In the genomic region with DNA sequence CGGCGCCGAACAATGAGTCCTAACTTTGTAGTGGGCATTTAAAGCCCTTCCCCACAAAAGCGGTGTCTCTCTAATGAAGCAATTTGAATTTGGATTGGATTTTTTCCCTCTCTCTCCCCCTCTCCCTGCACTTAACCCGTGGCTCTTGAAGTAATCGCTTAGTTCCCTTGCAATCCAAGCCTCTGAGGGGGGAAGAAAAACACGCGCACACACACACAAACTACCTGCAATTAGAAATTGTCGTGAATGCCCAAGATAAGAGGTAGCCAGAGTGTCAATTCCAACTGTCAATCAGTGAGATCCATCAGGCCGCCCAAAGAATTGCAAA, we compare ENCODE assay signal across 11 cellular contexts. TPM values are rescaled to one million over a fixed set of nuclear protein-coding genes. Genes with fewer than 3 reads are reported as not detected.
DNase-seq lines count a peak whose midpoint lies in the region; ATAC-seq, FAIRE-seq and TF ChIP-seq lines count a peak whose summit lies in the region.
"Had no signal": no experiment of that assay in that cellular context is flagged by ENCODE, and none has a peak within 500 bp of the region (broad histone marks: within the 10 kb centered on the region; RNA-seq: fewer than 3 reads in every experiment).

No MANE protein-coding gene starts in this region.

- H3K36me3 ChIP-seq in naive thymus-derived CD4-positive, alpha-beta T cell (ENCODE audit: control insufficient read depth in 2 of 3, insufficient read depth in 3 of 3, low read length in 3 of 3): no peaks in the 10 kb centered on the region

- peaks cover 10% of the 10 kb centered on the region; the same call in 1 of the 3 replicates for H3K4me1 ChIP-seq in A549
- no peaks in the 10 kb centered on the region for H3K4me1 ChIP-seq in naive thymus-derived CD4-positive, alpha-beta T cell (ENCODE audit: control insufficient read depth in 2 of 2, insufficient read depth in 2 of 2, low read length in 2 of 2)

- ATAC-seq in A549 (peak in 1 of 2 experiments; percentile 9; a peak in 2 of 6 replicates), activated B cell treated with CpG ODN at 0.5 μM for 24 hours (ENCODE audit: low read depth) (no peak), HG02852 (IDR thresholded peaks at IDR 0.05; ENCODE audit: unreplicated experiment) (no peak), GM18519 (IDR thresholded peaks at IDR 0.05; ENCODE audit: low FRiP score, unreplicated experiment) (no peak)
- no peak for ATAC-seq in naive thymus-derived CD4-positive, alpha-beta T cell
- ATAC-seq: natural killer cell treated with Interleukin-12 subunit alpha and Interleukin-12 subunit beta and Interleukin-15 and Interleukin-18, amount 100 ng/mL, for 72 hours had no signal

- peaks cover 27% of the 10 kb centered on the region for H3K27me3 Mint-ChIP-seq in activated B cell treated with CpG ODN at 0.5 μM for 24 hours
- peaks cover 38 to 50% (median 41%) of the 10 kb centered on the region in 5 donors for H3K27me3 Mint-ChIP-seq in naive thymus-derived CD4-positive, alpha-beta T cell

- H3K27ac Mint-ChIP-seq in activated B cell treated with CpG ODN at 0.5 μM for 24 hours: peak overlapping the region; percentile 13
- H3K27ac Mint-ChIP-seq in naive thymus-derived CD4-positive, alpha-beta T cell: no peak overlapping the region
- H3K27ac Mint-ChIP-seq: immature natural killer cell; natural killer cell treated with Interleukin-12 subunit alpha and Interleukin-12 subunit beta and Interleukin-15 and Interleukin-18, amount 100 ng/mL, for 72 hours had no signal

- no peak overlapping the region for H3K4me3 Mint-ChIP-seq in activated B cell treated with CpG ODN at 0.5 μM for 24 hours
- H3K4me3 Mint-ChIP-seq in naive thymus-derived CD4-positive, alpha-beta T cell: peak overlapping the region in 9 of 10 donors; percentile 8 to 71 (median 52)
- H3K4me3 Mint-ChIP-seq: natural killer cell treated with Interleukin-12 subunit alpha and Interleukin-12 subunit beta and Interleukin-15 and Interleukin-18, amount 100 ng/mL, for 72 hours had no signal

- TF ChIP-seq CTCF in A549 (IDR thresholded peaks at IDR 0.05) (no peak), GM10266 (IDR thresholded peaks at IDR 0.05; ENCODE audit: control insufficient read depth, insufficient read depth, low read depth, missing control alignments) (no peak), activated B cell treated with CpG ODN at 0.5 μM for 24 hours (IDR thresholded peaks at IDR 0.05) (no peak)

- no peaks in the 10 kb centered on the region for H3K36me3 Mint-ChIP-seq in activated B cell treated with CpG ODN at 0.5 μM for 24 hours (ENCODE audit: low read depth)
- H3K36me3 Mint-ChIP-seq in naive thymus-derived CD4-positive, alpha-beta T cell: peaks cover 0 to 5% (median 0%) of the 10 kb centered on the region in 5 donors
- H3K36me3 Mint-ChIP-seq: immature natural killer cell; natural killer cell treated with Interleukin-12 subunit alpha and Interleukin-12 subunit beta and Interleukin-15 and Interleukin-18, amount 100 ng/mL, for 72 hours had no signal

- WGBS in A549 (ENCODE audit: missing lambda C conversion rate): 4% methylated on average over 10 of the region's 10 CpGs

- no peak for TF ChIP-seq RAD21 in A549 (conservative IDR thresholded peaks at IDR 0.05 in 1 of 2, IDR thresholded peaks at IDR 0.05 in 1 of 2)

- no peak overlapping the region for H3K27ac ChIP-seq in A549
- H3K27ac ChIP-seq in naive thymus-derived CD4-positive, alpha-beta T cell (ENCODE audit: low read depth, low read length): no peak overlapping the region

- no peak for TF ChIP-seq POLR2A in A549 (IDR thresholded peaks at IDR 0.05; ENCODE audit: low read length)

- intact Hi-C loops in activated B cell treated with CpG ODN at 0.5 μM for 24 hours (cut with micrococcal nuclease): no loop called here
- intact Hi-C loops in naive thymus-derived CD4-positive, alpha-beta T cell (cut with micrococcal nuclease): no loop called here

- peak overlapping the region; percentile 96 for H3K4me2 ChIP-seq in A549

- no peak for TF ChIP-seq EP300 in A549 (IDR thresholded peaks at IDR 0.05)

- POLR2A ChIA-PET in A549 (lab: Yijun Ruan, JAX) (interaction anchor here (0.6 kb wide), 1 partner anchor 89 kb away, joined by 4 read pairs; no protein-coding TSS in a partner anchor), activated B cell treated with CpG ODN at 0.5 μM for 24 hours (lab: Charles Lee) (no interaction called here)
- POLR2A ChIA-PET in naive thymus-derived CD4-positive, alpha-beta T cell (lab: Charles Lee): no interaction called here

- H3K9me3 Mint-ChIP-seq in activated B cell treated with CpG ODN at 0.5 μM for 24 hours: no peaks in the 10 kb centered on the region
- peaks cover 0 to 3% (median 0%) of the 10 kb centered on the region in 11 donors for H3K9me3 Mint-ChIP-seq in naive thymus-derived CD4-positive, alpha-beta T cell
- H3K9me3 Mint-ChIP-seq: immature natural killer cell; natural killer cell treated with Interleukin-12 subunit alpha and Interleukin-12 subunit beta and Interleukin-15 and Interleukin-18, amount 100 ng/mL, for 72 hours had no signal

- CTCF ChIA-PET in A549 (lab: Yijun Ruan, JAX) (no interaction called here), activated B cell treated with CpG ODN at 0.5 μM for 24 hours (lab: Charles Lee) (no interaction called here)
- CTCF ChIA-PET in naive thymus-derived CD4-positive, alpha-beta T cell (lab: Charles Lee): no interaction called here

- peak overlapping the region; percentile 57 for H3K4me3 ChIP-seq in A549
- H3K4me3 ChIP-seq in naive thymus-derived CD4-positive, alpha-beta T cell (ENCODE audit: low read length): no peak overlapping the region

- peaks cover 7% of the 10 kb centered on the region for H3K4me1 Mint-ChIP-seq in activated B cell treated with CpG ODN at 0.5 μM for 24 hours
- H3K4me1 Mint-ChIP-seq in naive thymus-derived CD4-positive, alpha-beta T cell: peaks cover 0 to 15% (median 5%) of the 10 kb centered on the region in 7 donors

- DNase-seq in A549 (ENCODE audit: low read depth in 1 of 2, low spot score in 1 of 2): no peak
- peak; percentile 47 for DNase-seq in GM10266 (ENCODE audit: extremely low spot score)
- DNase-seq in activated B cell treated with CpG ODN at 0.5 μM for 24 hours: no peak
- DNase-seq in naive thymus-derived CD4-positive, alpha-beta T cell: peak in 1 of 9 donors; percentile 4
- DNase-seq in AG20443 (ENCODE audit: low spot score): no peak
- no peak for DNase-seq in GM19239 (ENCODE audit: insufficient read length, low spot score)
- DNase-seq: immature natural killer cell had no signal

- H3K9me3 ChIP-seq in A549: no peaks in the 10 kb centered on the region
- no peaks in the 10 kb centered on the region for H3K9me3 ChIP-seq in naive thymus-derived CD4-positive, alpha-beta T cell (ENCODE audit: control insufficient read depth in 2 of 3, low read length in 3 of 3)

- FAIRE-seq in A549 (lab: Jason Lieb, UNC) (no peak), GM19239 (lab: Jason Lieb, UNC) (no peak)
- FAIRE-seq: H54 had no signal

- H3K27me3 ChIP-seq in naive thymus-derived CD4-positive, alpha-beta T cell (ENCODE audit: control insufficient read depth in 2 of 2, insufficient read depth in 2 of 2, low read length in 2 of 2): no peaks in the 10 kb centered on the region

TF ChIP-seq in A549, 52 proteins besides CTCF, POLR2A, EP300 and RAD21 (continues in another document):
- TF ChIP-seq CHD2 (IDR thresholded peaks at IDR 0.05; ENCODE audit: low read length, partially characterized antibody) (no peak), TP53 (CRISPR knock-in tag; IDR thresholded peaks at IDR 0.05) (no peak), POLR2AphosphoS2 (conservative IDR thresholded peaks at IDR 0.05; ENCODE audit: low read length) (no peak), RNF2 (IDR thresholded peaks at IDR 0.05; ENCODE audit: borderline replicate concordance, low read depth) (no peak), ZFP36 (IDR thresholded peaks at IDR 0.05; ENCODE audit: borderline replicate concordance, partially characterized antibody) (no peak), GATA3 (IDR thresholded peaks at IDR 0.05; ENCODE audit: borderline replicate concordance) (no peak)
- TF ChIP-seq, protein P1, sequence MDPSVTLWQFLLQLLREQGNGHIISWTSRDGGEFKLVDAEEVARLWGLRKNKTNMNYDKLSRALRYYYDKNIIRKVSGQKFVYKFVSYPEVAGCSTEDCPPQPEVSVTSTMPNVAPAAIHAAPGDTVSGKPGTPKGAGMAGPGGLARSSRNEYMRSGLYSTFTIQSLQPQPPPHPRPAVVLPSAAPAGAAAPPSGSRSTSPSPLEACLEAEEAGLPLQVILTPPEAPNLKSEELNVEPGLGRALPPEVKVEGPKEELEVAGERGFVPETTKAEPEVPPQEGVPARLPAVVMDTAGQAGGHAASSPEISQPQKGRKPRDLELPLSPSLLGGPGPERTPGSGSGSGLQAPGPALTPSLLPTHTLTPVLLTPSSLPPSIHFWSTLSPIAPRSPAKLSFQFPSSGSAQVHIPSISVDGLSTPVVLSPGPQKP (IDR thresholded peaks at IDR 0.05; ENCODE audit: low read depth, low read length): no peak

RNA-seq across cellular contexts. Expression of a gene that starts 1.2 kb away (rescaled TPM):
- polyA plus RNA-seq in A549 (2011; rRNA removed) (0.26 and 0.29 TPM in 2 replicates), A549 (2017; fragmentation: RNase III; extraction: RNeasy Plus Mini Kit Qiagen cat#74134 plus additional on column Dnase treatment) (0.14 to 0.38 TPM (median 0.20 TPM) in 3 replicates)
- polyA plus RNA-seq in A549 (2012; cell fraction: cytosol; rRNA removed): 0.16 and 0.22 TPM in 2 replicates
- polyA plus RNA-seq in A549 (2012; cell fraction: nucleus; rRNA removed): 0.20 and 0.40 TPM in 2 replicates
- polyA minus RNA-seq in A549 (2011; rRNA and poly(A)+ RNA removed): 0.19 and 0.21 TPM in 2 replicates
- not detected in 2 replicates for total RNA-seq in activated B cell treated with CpG ODN at 0.5 μM for 24 hours
- total RNA-seq in naive thymus-derived CD4-positive, alpha-beta T cell: not detected
- polyA plus RNA-seq in naive thymus-derived CD4-positive, alpha-beta T cell: not detected
- total RNA-seq: natural killer cell treated with Interleukin-12 subunit alpha and Interleukin-12 subunit beta and Interleukin-15 and Interleukin-18, amount 100 ng/mL, for 72 hours had no signal
- polyA plus RNA-seq: immature natural killer cell had no signal

RNA-seq across cellular contexts. Expression of a gene that starts 37.1 kb away (rescaled TPM):
- polyA plus RNA-seq in A549 (2011; rRNA removed) (41.1 and 52.3 TPM in 2 replicates), A549 (2017; fragmentation: RNase III; extraction: RNeasy Plus Mini Kit Qiagen cat#74134 plus additional on column Dnase treatment) (13.3 to 13.8 TPM (median 13.5 TPM) in 3 replicates)
- polyA plus RNA-seq in A549 (2012; cell fraction: cytosol; rRNA removed): 9.1 and 9.4 TPM in 2 replicates
- polyA plus RNA-seq in A549 (2012; cell fraction: nucleus; rRNA removed): 2.5 and 2.6 TPM in 2 replicates
- 14.0 and 17.6 TPM in 2 replicates for polyA minus RNA-seq in A549 (2011; rRNA and poly(A)+ RNA removed)
- 14.2 and 15.3 TPM in 2 replicates for total RNA-seq in activated B cell treated with CpG ODN at 0.5 μM for 24 hours
- 10 to 100 TPM; 14.2 to 22.9 (median 15.8) TPM for total RNA-seq in naive thymus-derived CD4-positive, alpha-beta T cell
- polyA plus RNA-seq in naive thymus-derived CD4-positive, alpha-beta T cell: 10 to 100 TPM; 18.2 to 26.3 TPM

RNA-seq across cellular contexts. Expression of a gene that starts 37.1 kb away (rescaled TPM):
- polyA plus RNA-seq in A549 (2011; rRNA removed): 107 and 115 TPM in 2 replicates
- polyA plus RNA-seq in A549 (2012; cell fraction: cytosol; rRNA removed): 49.0 and 52.1 TPM in 2 replicates
- polyA plus RNA-seq in A549 (2012; cell fraction: nucleus; rRNA removed): 22.6 and 38.4 TPM in 2 replicates
- polyA plus RNA-seq in A549 (2017; fragmentation: RNase III; extraction: RNeasy Plus Mini Kit Qiagen cat#74134 plus additional on column Dnase treatment): 62.5 to 71.5 TPM (median 63.6 TPM) in 3 replicates
- 53.4 and 80.2 TPM in 2 replicates for polyA minus RNA-seq in A549 (2011; rRNA and poly(A)+ RNA removed)
- 55.2 and 60.6 TPM in 2 replicates for total RNA-seq in activated B cell treated with CpG ODN at 0.5 μM for 24 hours
- total RNA-seq in naive thymus-derived CD4-positive, alpha-beta T cell: 10 to 100 TPM; 28.1 to 35.8 (median 33.3) TPM
- polyA plus RNA-seq in naive thymus-derived CD4-positive, alpha-beta T cell: 10 to 100 TPM; 18.6 to 24.3 TPM
